ENCODE assay signal across 16 cellular contexts in genomic region chr14:23438130-23438893, GRCh38. TPM values are rescaled to one million over a fixed set of nuclear protein-coding genes. Genes with fewer than 3 reads are reported as not detected.
DNase-seq lines count a peak whose midpoint lies in the region; ATAC-seq and TF ChIP-seq lines count a peak whose summit lies in the region.
"Had no signal": no experiment of that assay in that cellular context is flagged by ENCODE, and none has a peak within 500 bp of the region (broad histone marks: within the 10 kb centered on the region; RNA-seq: fewer than 3 reads in every experiment).

No MANE protein-coding gene starts in this region.

- H3K9me3 ChIP-seq in skeletal muscle satellite cell (replicated peaks; ENCODE audit: low read length): no peaks in the 10 kb centered on the region
- H3K9me3 ChIP-seq: lower lobe of right lung, uterus had no signal

- H3K36me3 ChIP-seq in skeletal muscle satellite cell (ENCODE audit: insufficient read depth, low read length): no peaks in the 10 kb centered on the region
- H3K36me3 ChIP-seq: lower lobe of right lung, uterus had no signal

- H3K9ac ChIP-seq in skeletal muscle satellite cell (ENCODE audit: low read depth, low read length): no peak overlapping the region

- no peaks in the 10 kb centered on the region for H3K4me1 ChIP-seq in skeletal muscle satellite cell (ENCODE audit: control insufficient read depth, insufficient read depth, low read length)
- H3K4me1 ChIP-seq: lower lobe of right lung, uterus had no signal

- H3K27me3 ChIP-seq in skeletal muscle satellite cell (ENCODE audit: control insufficient read depth, insufficient read depth, low read length): peaks cover 67% of the 10 kb centered on the region
- H3K27me3 ChIP-seq: uterus had no signal

- no peak for TF ChIP-seq CTCF in CD14-positive monocyte (IDR thresholded peaks at IDR 0.05)

- no peak overlapping the region for H3K27ac Mint-ChIP-seq in CD14-positive monocyte
- H3K27ac Mint-ChIP-seq: stimulated activated effector memory CD8-positive, alpha-beta T cell treated with anti-CD3 and anti-CD28 coated beads, Interleukin-12 subunit alpha, Interleukin-12 subunit beta, amount 100 ng/mL, for 72 hours had no signal

- peak; percentile 31 for DNase-seq in activated effector memory CD4-positive, alpha-beta T cell treated with anti-CD3 and anti-CD28 coated beads, Interleukin-2, amount 50 U/mL, for 16 hours
- DNase-seq in activated effector memory CD4-positive, alpha-beta T cell treated with Interleukin-2 at 50 U/mL for 16 hours: no peak
- peak; percentile 15 for DNase-seq in left lobe of liver (ENCODE audit: low spot score)
- no peak for DNase-seq in CD14-positive monocyte (ENCODE audit: low spot score)
- no peak for DNase-seq in NCI-H748 treated with DMSO at 0.1 percent for 48 hours (lab: John Stamatoyannopoulos, UW)
- DNase-seq in MV-4-11 (lab: John Stamatoyannopoulos, UW): no peak
- DNase-seq: activated CD4-positive, alpha-beta T cell treated with anti-CD3 and anti-CD28 coated beads for 4 hours; lower lobe of right lung; NCI-H1048; NCI-H510A treated with DMSO at 0.1 percent for 48 hours; PC-9; stimulated activated CD4-positive, alpha-beta T cell treated with anti-CD3 and anti-CD28 coated beads, Interleukin-2, amount 100 ng/mL, for 48 hours; uterus had no signal

- no peaks in the 10 kb centered on the region for H3K36me3 Mint-ChIP-seq in CD14-positive monocyte
- H3K36me3 Mint-ChIP-seq: stimulated activated effector memory CD8-positive, alpha-beta T cell treated with anti-CD3 and anti-CD28 coated beads, Interleukin-12 subunit alpha, Interleukin-12 subunit beta, amount 100 ng/mL, for 72 hours had no signal

- H3K4me1 Mint-ChIP-seq in CD14-positive monocyte: peaks cover 6% of the 10 kb centered on the region

- peaks cover 3 to 7% (median 5%) of the 10 kb centered on the region in 3 donors for H3K27me3 Mint-ChIP-seq in CD14-positive monocyte (ENCODE audit: low read depth in 3 of 3)

- H3K4me3 ChIP-seq in skeletal muscle satellite cell (ENCODE audit: low read length): no peak overlapping the region
- H3K4me3 ChIP-seq: lower lobe of right lung, PC-9, uterus had no signal

- no peak overlapping the region for H3K4me3 Mint-ChIP-seq in CD14-positive monocyte
- H3K4me3 Mint-ChIP-seq: stimulated activated effector memory CD8-positive, alpha-beta T cell treated with anti-CD3 and anti-CD28 coated beads, Interleukin-12 subunit alpha, Interleukin-12 subunit beta, amount 100 ng/mL, for 72 hours had no signal

- peak overlapping the region; percentile 42 for H3K4me2 ChIP-seq in skeletal muscle satellite cell (ENCODE audit: low read length)
- H3K4me2 ChIP-seq: PC-9 had no signal

- peaks cover 0 to 1% (median 0%) of the 10 kb centered on the region in 7 donors for H3K9me3 Mint-ChIP-seq in CD14-positive monocyte
- H3K9me3 Mint-ChIP-seq: stimulated activated effector memory CD8-positive, alpha-beta T cell treated with anti-CD3 and anti-CD28 coated beads, Interleukin-12 subunit alpha, Interleukin-12 subunit beta, amount 100 ng/mL, for 72 hours had no signal

- peak overlapping the region; percentile 33 for H3K27ac ChIP-seq in cingulate gyrus (ENCODE audit: low read depth, low read length)
- H3K27ac ChIP-seq: lower lobe of right lung, PC-9, uterus had no signal

- ATAC-seq in left lobe of liver: no peak
- ATAC-seq: lower lobe of right lung; stimulated activated effector memory CD8-positive, alpha-beta T cell treated with anti-CD3 and anti-CD28 coated beads, Interleukin-12 subunit alpha, Interleukin-12 subunit beta, amount 100 ng/mL, for 72 hours had no signal

- intact Hi-C loops in CD14-positive monocyte (cut with micrococcal nuclease): no loop called here

RNA-seq across cellular contexts. Expression of gene MYH7, which starts 2.9 kb away (rescaled TPM):
- not detected for total RNA-seq in left lobe of liver
- total RNA-seq in skeletal muscle satellite cell (2012; rRNA removed): 2.8 TPM in 1 of 2 replicates, not detected in the other
- polyA plus RNA-seq in CD14-positive monocyte: not detected
- total RNA-seq: PC-9 had no signal

RNA-seq across cellular contexts. Expression of gene MYH6, which starts 30.2 kb away (rescaled TPM):
- total RNA-seq in left lobe of liver: not detected
- total RNA-seq in skeletal muscle satellite cell (2012; rRNA removed): under 0.01 TPM in 1 of 2 replicates, not detected in the other
- polyA plus RNA-seq in CD14-positive monocyte: not detected
- total RNA-seq: PC-9 had no signal

RNA-seq across cellular contexts. Expression of gene NGDN, which starts 31.2 kb away (rescaled TPM):
- 12.1 TPM for total RNA-seq in left lobe of liver
- total RNA-seq in skeletal muscle satellite cell (2012; rRNA removed): 33.9 and 37.5 TPM in 2 replicates
- polyA plus RNA-seq in CD14-positive monocyte: 10 to 100 TPM; 22.7 to 26.8 TPM

Comparison
In these comparisons a context has a peak if more than half of its experiments do, and no peak if none do; other contexts are left out.
1. DNase-seq: peak in activated effector memory CD4-positive, alpha-beta T cell treated with anti-CD3 and anti-CD28 coated beads, Interleukin-2, amount 50 U/mL, for 16 hours (single experiment) and left lobe of liver (single experiment); none in activated effector memory CD4-positive, alpha-beta T cell treated with Interleukin-2 at 50 U/mL for 16 hours (single experiment), CD14-positive monocyte (single experiment), NCI-H748 treated with DMSO at 0.1 percent for 48 hours (single experiment) and MV-4-11 (single experiment).